ENCODE assay signal across 15 cellular contexts in genomic region chr2:235414422-235414821, GRCh38.
DNase-seq lines count a peak whose midpoint lies in the region; ATAC-seq and TF ChIP-seq lines count a peak whose summit lies in the region.
"Had no signal": no experiment of that assay in that cellular context is flagged by ENCODE, and none has a peak within 500 bp of the region (broad histone marks: within the 10 kb centered on the region; RNA-seq: fewer than 3 reads in every experiment).

No MANE protein-coding gene starts in this region.

- H3K27me3 ChIP-seq in stomach: no peaks in the 10 kb centered on the region
- H3K27me3 ChIP-seq: BLaER1 treated with 17β-estradiol and CSF1 and Interleukin-3, amounts not matched to agents 10 nM and 100 nM; colonic mucosa; gastroesophageal sphincter had no signal

- no peaks in the 10 kb centered on the region for H3K4me1 ChIP-seq in stomach
- H3K4me1 ChIP-seq: colonic mucosa, gastroesophageal sphincter had no signal

- no peak for TF ChIP-seq POLR2A in stomach (IDR thresholded peaks at IDR 0.05)

- ATAC-seq in GM21360 (IDR thresholded peaks at IDR 0.05; ENCODE audit: unreplicated experiment) (no peak), GM19467 (IDR thresholded peaks at IDR 0.05; ENCODE audit: unreplicated experiment) (no peak)
- ATAC-seq: gastroesophageal sphincter, K562 had no signal

- H3K36me3 ChIP-seq in stomach: no peaks in the 10 kb centered on the region
- H3K36me3 ChIP-seq: BLaER1 treated with 17β-estradiol and CSF1 and Interleukin-3, amounts not matched to agents 10 nM and 100 nM; colonic mucosa; gastroesophageal sphincter had no signal

- 61 to 74% (median 73%) methylated on average over 4 of the region's 4 CpGs for WGBS in stomach, 5 donors

- DNase-seq in NCI-H1105 (lab: John Stamatoyannopoulos, UW) (peak; percentile 92), NCI-H510A (lab: John Stamatoyannopoulos, UW) (peak; percentile 6), glomerular visceral epithelial cell (ENCODE audit: extremely low spot score) (peak; percentile 13), stomach (peak; percentile 60), NCI-H2227 (lab: John Stamatoyannopoulos, UW; ENCODE audit: unreplicated experiment) (no peak)
- DNase-seq: activated CD4-positive, alpha-beta memory T cell treated with anti-CD3 and anti-CD28 coated beads, Interleukin-2, amount 10 ng/mL, durations not matched to agents 7 days and 5 days; colonic mucosa; H9 had no signal

- intact Hi-C loops in stomach (cut with DNase I; ENCODE audit: low total_unique reads): no loop called here

- no peak for TF ChIP-seq CTCF in stomach (IDR thresholded peaks at IDR 0.05)

- TF ChIP-seq EP300 in stomach (IDR thresholded peaks at IDR 0.05): no peak

- H3K27ac ChIP-seq in stomach: no peak overlapping the region
- H3K27ac ChIP-seq: BLaER1 treated with 17β-estradiol and CSF1 and Interleukin-3, amounts not matched to agents 10 nM and 100 nM; colonic mucosa; epithelial cell of prostate; gastroesophageal sphincter had no signal

- H3K9me3 ChIP-seq in stomach: no peaks in the 10 kb centered on the region
- H3K9me3 ChIP-seq: colonic mucosa, gastroesophageal sphincter had no signal

- H3K4me3 ChIP-seq in stomach: no peak overlapping the region
- H3K4me3 ChIP-seq: BLaER1 treated with 17β-estradiol and CSF1 and Interleukin-3, amounts not matched to agents 10 nM and 100 nM; colonic mucosa; gastroesophageal sphincter; K562; smooth muscle cell had no signal
